In genomic region chr1:48807599-48808260, GRCh38 we compare ENCODE assay signal across 1 cellular context.
TF ChIP-seq lines count a peak whose summit lies in the region.

No MANE protein-coding gene starts in this region.

TF ChIP-seq in GM23338, 12 proteins besides CTCF, POLR2A, EP300 and RAD21:
- no peak for TF ChIP-seq REST (IDR thresholded peaks at IDR 0.05; ENCODE audit: unreplicated experiment)
